Comparison of ENCODE assay signal across 20 cellular contexts in the genomic region with DNA sequence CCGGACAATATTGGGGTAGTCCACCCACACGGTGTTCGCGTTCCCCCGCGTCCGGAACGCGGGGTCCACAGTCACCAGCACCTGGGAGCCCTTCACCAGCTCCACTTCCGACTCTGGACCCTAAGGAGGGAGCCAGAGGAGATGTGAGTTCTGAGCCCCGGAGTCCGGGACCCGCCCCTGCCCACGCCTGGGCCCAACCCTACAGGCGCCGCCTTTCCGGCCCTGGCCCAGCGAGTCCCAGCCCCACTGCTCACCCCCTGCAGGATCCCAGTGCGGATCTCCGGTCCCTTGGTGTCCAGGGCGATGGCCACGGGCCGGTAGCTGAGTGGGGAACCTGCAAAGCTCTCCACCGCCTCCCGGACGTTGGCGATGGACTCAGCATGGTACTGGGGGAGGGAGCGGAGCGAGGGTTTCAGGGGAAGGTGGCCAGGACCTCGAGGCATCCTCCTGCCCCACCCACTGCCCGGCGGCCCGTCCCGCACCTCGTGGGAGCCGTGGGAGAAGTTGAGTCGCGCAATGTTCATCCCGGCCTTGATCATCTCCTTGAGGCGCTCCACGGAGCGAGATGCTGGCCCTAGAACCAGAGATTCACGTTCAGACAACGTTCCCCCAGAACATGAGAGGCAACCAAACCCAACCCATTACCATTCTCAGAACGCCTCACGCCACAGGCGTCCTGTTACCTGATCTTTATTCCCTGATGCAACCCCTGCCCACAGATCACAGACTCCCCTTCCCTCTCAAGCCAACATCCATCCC. TPM values are rescaled to one million over a fixed set of nuclear protein-coding genes. Genes with fewer than 3 reads are reported as not detected.
A peak's percentile ranks its signal among the peaks of the same experiment; 100 is the strongest.
DNase-seq lines count a peak whose midpoint lies in the region; ATAC-seq, FAIRE-seq and TF ChIP-seq lines count a peak whose summit lies in the region.
"Had no signal": no experiment of that assay in that cellular context is flagged by ENCODE, and none has a peak within 500 bp of the region (broad histone marks: within the 10 kb centered on the region; RNA-seq: fewer than 3 reads in every experiment).

No MANE protein-coding gene starts in this region.

- TF ChIP-seq CTCF in A549 (IDR thresholded peaks at IDR 0.05), result no peak
- TF ChIP-seq CTCF in left ventricle myocardium inferior (IDR thresholded peaks at IDR 0.05; ENCODE audit: borderline replicate concordance), result no peak
- TF ChIP-seq CTCF in osteoblast (IDR thresholded peaks at IDR 0.05; ENCODE audit: extremely low read depth, low read depth, low read length), result no peak
- no peak for TF ChIP-seq CTCF in foreskin keratinocyte (conservative IDR thresholded peaks at IDR 0.05)

- ATAC-seq in A549, result peak; percentile 5 to 22; a peak in 2 of 6 replicates
- no peak for ATAC-seq in foreskin keratinocyte
- ATAC-seq in GM21526 (IDR thresholded peaks at IDR 0.05; ENCODE audit: low FRiP score, unreplicated experiment), result no peak
- ATAC-seq in HG03097 (IDR thresholded peaks at IDR 0.05; ENCODE audit: low FRiP score, unreplicated experiment), result no peak

- WGBS in A549 (ENCODE audit: missing lambda C conversion rate), result 71% methylated on average over 33 of the region's 47 CpGs
- 5% methylated on average over 47 of the region's 47 CpGs for WGBS in HUES64

- TF ChIP-seq EP300 in A549 (IDR thresholded peaks at IDR 0.05), result no peak

- H3K9ac ChIP-seq in HUES64 (ENCODE audit: low read depth, low read length), result peak overlapping the region; percentile 33; the same call in 1 of the 2 replicates

- no peak for TF ChIP-seq POLR2A in A549 (IDR thresholded peaks at IDR 0.05; ENCODE audit: low read length)

- H3K9me3 ChIP-seq in A549 (no peaks in the 10 kb centered on the region), HUES64 (ENCODE audit: insufficient read depth, low read depth, low read length) (no peaks in the 10 kb centered on the region), left ventricle myocardium inferior (replicated peaks) (no peaks in the 10 kb centered on the region), osteoblast (ENCODE audit: low read depth, low read length) (no peaks in the 10 kb centered on the region)
- H3K9me3 ChIP-seq: transverse colon had no signal

- intact Hi-C loops in left ventricle myocardium inferior (cut with micrococcal nuclease), result no loop called here

- POLR2A ChIA-PET in A549 (lab: Yijun Ruan, JAX), result no interaction called here

- H3K4me2 ChIP-seq in A549, result no peak overlapping the region
- H3K4me2 ChIP-seq in osteoblast (ENCODE audit: insufficient read depth, low read length), result no peak overlapping the region

- H3K36me3 ChIP-seq in HUES64 (ENCODE audit: insufficient read depth, low read length) (no peaks in the 10 kb centered on the region), left ventricle myocardium inferior (no peaks in the 10 kb centered on the region), osteoblast (ENCODE audit: insufficient read depth, low read length) (no peaks in the 10 kb centered on the region)
- H3K36me3 ChIP-seq: transverse colon had no signal

- H3K27me3 ChIP-seq in HUES64 (ENCODE audit: insufficient read depth, low read length) (peaks cover 39% of the 10 kb centered on the region), left ventricle myocardium inferior (ENCODE audit: low read depth) (peaks cover 63% of the 10 kb centered on the region), osteoblast (ENCODE audit: insufficient read depth, low read length) (peaks cover 46% of the 10 kb centered on the region), foreskin keratinocyte (peaks cover 40% of the 10 kb centered on the region)

- H2AFZ ChIP-seq in osteoblast (ENCODE audit: low read length), result no peak overlapping the region

- no peak for DNase-seq in A549 (ENCODE audit: low read depth in 1 of 2, low spot score in 1 of 2)
- DNase-seq in left ventricle myocardium inferior, result no peak
- DNase-seq in osteoblast (ENCODE audit: insufficient read length, low spot score, missing footprints), result peak; percentile 82
- DNase-seq in foreskin keratinocyte, result no peak
- no peak for DNase-seq in occipital lobe (lab: John Stamatoyannopoulos, UW)
- DNase-seq: activated CD4-positive, alpha-beta T cell treated with anti-CD3 and anti-CD28 coated beads for 4 hours; anterior cingulate cortex; KG1; left cardiac atrium; NCI-H1694; NCI-H526; T-helper 2 cell; transverse colon had no signal

- no peak for FAIRE-seq in A549 (lab: Jason Lieb, UNC)
- FAIRE-seq: frontal cortex, RCC 7860 had no signal

- no peak overlapping the region for H3K4me3 ChIP-seq in A549
- H3K4me3 ChIP-seq in HUES64 (ENCODE audit: low read length), result peak overlapping the region; percentile 72
- peak overlapping the region; percentile 46 for H3K4me3 ChIP-seq in left ventricle myocardium inferior
- H3K4me3 ChIP-seq in osteoblast (ENCODE audit: insufficient read depth, low read length), result no peak overlapping the region

- no peak overlapping the region for H3K27ac ChIP-seq in A549
- no peak overlapping the region for H3K27ac ChIP-seq in HUES64 (ENCODE audit: low read depth, low read length)
- H3K27ac ChIP-seq in left ventricle myocardium inferior (replicated peaks), result no peak overlapping the region
- no peak overlapping the region for H3K27ac ChIP-seq in osteoblast (ENCODE audit: low read depth, low read length)
- no peak overlapping the region for H3K27ac ChIP-seq in foreskin keratinocyte
- H3K27ac ChIP-seq: transverse colon had no signal

- no peaks in the 10 kb centered on the region for H3K79me2 ChIP-seq in osteoblast (ENCODE audit: insufficient read depth, low read length)

- no peak for TF ChIP-seq RAD21 in A549 (conservative IDR thresholded peaks at IDR 0.05 in 1 of 2, IDR thresholded peaks at IDR 0.05 in 1 of 2)

- CTCF ChIA-PET in A549 (lab: Yijun Ruan, JAX), result interaction anchor here (1.0 kb wide), 1 partner anchor 17 kb away, joined by 3 read pairs; no protein-coding TSS in a partner anchor

- H3K4me1 ChIP-seq in A549 (no peaks in the 10 kb centered on the region), HUES64 (ENCODE audit: insufficient read depth, low read length) (no peaks in the 10 kb centered on the region), left ventricle myocardium inferior (peaks cover 14% of the 10 kb centered on the region), osteoblast (ENCODE audit: insufficient read depth, low read length) (no peaks in the 10 kb centered on the region), foreskin keratinocyte (no peaks in the 10 kb centered on the region)

- no peaks in the 10 kb centered on the region for H4K20me1 ChIP-seq in osteoblast (ENCODE audit: insufficient read depth, low read length)

RNA-seq across cellular contexts. Expression of a gene that starts 5.9 kb away (rescaled TPM):
- polyA plus RNA-seq in A549 (2011; rRNA removed), result 0.03 TPM in 1 of 2 replicates, not detected in the other
- polyA plus RNA-seq in A549 (2012; cell fraction: cytosol; rRNA removed), result 0.03 TPM in 1 of 2 replicates, not detected in the other
- polyA plus RNA-seq in A549 (2012; cell fraction: nucleus; rRNA removed), result 0.04 and 0.05 TPM in 2 replicates
- polyA plus RNA-seq in A549 (2017; fragmentation: RNase III; extraction: RNeasy Plus Mini Kit Qiagen cat#74134 plus additional on column Dnase treatment), result 0.03 TPM in 1 of 3 replicates, not detected in the others
- not detected in 2 replicates for polyA minus RNA-seq in A549 (2011; rRNA and poly(A)+ RNA removed)
- 0.70 TPM for polyA plus RNA-seq in HUES64 (2013, experiment 1 of 2)
- polyA plus RNA-seq in HUES64 (2013, experiment 2 of 2), result 1.1 TPM
- not detected for total RNA-seq in left ventricle myocardium inferior
- total RNA-seq in osteoblast, result not detected in 2 replicates
- total RNA-seq in foreskin keratinocyte, result 0.03 and 0.14 TPM in 2 replicates
- 0.07 and 0.08 TPM in 2 replicates for polyA plus RNA-seq in foreskin keratinocyte
- total RNA-seq in occipital lobe, result not detected
- total RNA-seq: dermis microvascular lymphatic vessel endothelial cell, frontal cortex, left cardiac atrium, neural crest cell had no signal

RNA-seq across cellular contexts. Expression of a gene that starts 13.3 kb away (rescaled TPM):
- polyA plus RNA-seq in A549 (2011; rRNA removed), result 143 and 148 TPM in 2 replicates
- 166 and 178 TPM in 2 replicates for polyA plus RNA-seq in A549 (2012; cell fraction: cytosol; rRNA removed)
- polyA plus RNA-seq in A549 (2012; cell fraction: nucleus; rRNA removed), result 150 and 235 TPM in 2 replicates
- 176 to 228 TPM (median 205 TPM) in 3 replicates for polyA plus RNA-seq in A549 (2017; fragmentation: RNase III; extraction: RNeasy Plus Mini Kit Qiagen cat#74134 plus additional on column Dnase treatment)
- 86.7 and 96.2 TPM in 2 replicates for polyA minus RNA-seq in A549 (2011; rRNA and poly(A)+ RNA removed)
- 396 TPM for polyA plus RNA-seq in HUES64 (2013, experiment 1 of 2)
- polyA plus RNA-seq in HUES64 (2013, experiment 2 of 2), result 471 TPM
- total RNA-seq in left ventricle myocardium inferior, result 75.0 TPM
- 191 and 216 TPM in 2 replicates for total RNA-seq in osteoblast
- total RNA-seq in foreskin keratinocyte, result 817 and 1,032 TPM in 2 replicates
- 984 and 1,208 TPM in 2 replicates for polyA plus RNA-seq in foreskin keratinocyte
- 90.9 TPM for total RNA-seq in occipital lobe

RNA-seq across cellular contexts. Expression of a gene that starts 18.1 kb away (rescaled TPM):
- polyA plus RNA-seq in A549 (2011; rRNA removed), result 4.1 and 7.3 TPM in 2 replicates
- polyA plus RNA-seq in A549 (2012; cell fraction: cytosol; rRNA removed), result 7.7 and 10.1 TPM in 2 replicates
- polyA plus RNA-seq in A549 (2012; cell fraction: nucleus; rRNA removed), result 45.2 and 51.9 TPM in 2 replicates
- polyA plus RNA-seq in A549 (2017; fragmentation: RNase III; extraction: RNeasy Plus Mini Kit Qiagen cat#74134 plus additional on column Dnase treatment), result 5.3 to 8.1 TPM (median 7.6 TPM) in 3 replicates
- 6.4 and 14.3 TPM in 2 replicates for polyA minus RNA-seq in A549 (2011; rRNA and poly(A)+ RNA removed)
- polyA plus RNA-seq in HUES64 (2013, experiment 1 of 2), result 2.7 TPM
- 4.3 TPM for polyA plus RNA-seq in HUES64 (2013, experiment 2 of 2)
- 1.2 TPM for total RNA-seq in left ventricle myocardium inferior
- total RNA-seq in osteoblast, result 2.5 and 2.9 TPM in 2 replicates
- total RNA-seq in foreskin keratinocyte, result 2.2 and 3.4 TPM in 2 replicates
- 2.3 and 2.4 TPM in 2 replicates for polyA plus RNA-seq in foreskin keratinocyte
- 15.6 TPM for total RNA-seq in occipital lobe

RNA-seq across cellular contexts. Expression of a gene that starts 22.1 kb away (rescaled TPM):
- polyA plus RNA-seq in A549 (2011; rRNA removed) (45.7 and 51.0 TPM in 2 replicates), A549 (2017; fragmentation: RNase III; extraction: RNeasy Plus Mini Kit Qiagen cat#74134 plus additional on column Dnase treatment) (32.4 to 37.9 TPM (median 37.5 TPM) in 3 replicates), foreskin keratinocyte (25.5 and 28.3 TPM in 2 replicates)
- 39.6 and 41.6 TPM in 2 replicates for polyA plus RNA-seq in A549 (2012; cell fraction: cytosol; rRNA removed)
- 201 and 245 TPM in 2 replicates for polyA plus RNA-seq in A549 (2012; cell fraction: nucleus; rRNA removed)
- 56.3 and 70.0 TPM in 2 replicates for polyA minus RNA-seq in A549 (2011; rRNA and poly(A)+ RNA removed)
- polyA plus RNA-seq in HUES64 (2013, experiment 1 of 2), result 54.0 TPM
- 50.2 TPM for polyA plus RNA-seq in HUES64 (2013, experiment 2 of 2)
- total RNA-seq in left ventricle myocardium inferior (18.1 TPM), osteoblast (17.4 and 19.7 TPM in 2 replicates), foreskin keratinocyte (31.5 and 34.0 TPM in 2 replicates), occipital lobe (26.5 TPM)

RNA-seq across cellular contexts. Expression of a gene that starts 25.3 kb away (rescaled TPM):
- 27.8 and 29.1 TPM in 2 replicates for polyA plus RNA-seq in A549 (2011; rRNA removed)
- polyA plus RNA-seq in A549 (2012; cell fraction: cytosol; rRNA removed), result 49.7 and 73.5 TPM in 2 replicates
- polyA plus RNA-seq in A549 (2012; cell fraction: nucleus; rRNA removed), result 120 and 139 TPM in 2 replicates
- polyA plus RNA-seq in A549 (2017; fragmentation: RNase III; extraction: RNeasy Plus Mini Kit Qiagen cat#74134 plus additional on column Dnase treatment), result 27.5 to 32.2 TPM (median 30.9 TPM) in 3 replicates
- polyA minus RNA-seq in A549 (2011; rRNA and poly(A)+ RNA removed), result 17.2 and 19.7 TPM in 2 replicates
- polyA plus RNA-seq in HUES64 (2013, experiment 1 of 2), result 42.8 TPM
- polyA plus RNA-seq in HUES64 (2013, experiment 2 of 2), result 38.7 TPM
- 18.0 TPM for total RNA-seq in left ventricle myocardium inferior
- 15.6 and 16.5 TPM in 2 replicates for total RNA-seq in osteoblast
- total RNA-seq in foreskin keratinocyte, result 38.1 TPM in 2 replicates
- 57.2 and 59.7 TPM in 2 replicates for polyA plus RNA-seq in foreskin keratinocyte
- total RNA-seq in occipital lobe, result 46.6 TPM

Comparison
In these comparisons a context has a peak if more than half of its experiments do, and no peak if none do; other contexts are left out.
1. ATAC-seq: peak in A549 (2 of 2); none in foreskin keratinocyte (single experiment), GM21526 (single experiment) and HG03097 (single experiment).
2. H3K4me3 ChIP-seq: peak in HUES64 (single experiment) and left ventricle myocardium inferior (single experiment); none in A549 (single experiment) and osteoblast (single experiment).